Comparison of ENCODE assay signal across 1 cellular context in genomic region chr15:93060336-93061248, GRCh38.
TF ChIP-seq lines count a peak whose summit lies in the region.

No MANE protein-coding gene starts in this region.

TF ChIP-seq in WTC11, 78 proteins besides CTCF, POLR2A, EP300 and RAD21 (continued from another document):
- TF ChIP-seq, protein P1, sequence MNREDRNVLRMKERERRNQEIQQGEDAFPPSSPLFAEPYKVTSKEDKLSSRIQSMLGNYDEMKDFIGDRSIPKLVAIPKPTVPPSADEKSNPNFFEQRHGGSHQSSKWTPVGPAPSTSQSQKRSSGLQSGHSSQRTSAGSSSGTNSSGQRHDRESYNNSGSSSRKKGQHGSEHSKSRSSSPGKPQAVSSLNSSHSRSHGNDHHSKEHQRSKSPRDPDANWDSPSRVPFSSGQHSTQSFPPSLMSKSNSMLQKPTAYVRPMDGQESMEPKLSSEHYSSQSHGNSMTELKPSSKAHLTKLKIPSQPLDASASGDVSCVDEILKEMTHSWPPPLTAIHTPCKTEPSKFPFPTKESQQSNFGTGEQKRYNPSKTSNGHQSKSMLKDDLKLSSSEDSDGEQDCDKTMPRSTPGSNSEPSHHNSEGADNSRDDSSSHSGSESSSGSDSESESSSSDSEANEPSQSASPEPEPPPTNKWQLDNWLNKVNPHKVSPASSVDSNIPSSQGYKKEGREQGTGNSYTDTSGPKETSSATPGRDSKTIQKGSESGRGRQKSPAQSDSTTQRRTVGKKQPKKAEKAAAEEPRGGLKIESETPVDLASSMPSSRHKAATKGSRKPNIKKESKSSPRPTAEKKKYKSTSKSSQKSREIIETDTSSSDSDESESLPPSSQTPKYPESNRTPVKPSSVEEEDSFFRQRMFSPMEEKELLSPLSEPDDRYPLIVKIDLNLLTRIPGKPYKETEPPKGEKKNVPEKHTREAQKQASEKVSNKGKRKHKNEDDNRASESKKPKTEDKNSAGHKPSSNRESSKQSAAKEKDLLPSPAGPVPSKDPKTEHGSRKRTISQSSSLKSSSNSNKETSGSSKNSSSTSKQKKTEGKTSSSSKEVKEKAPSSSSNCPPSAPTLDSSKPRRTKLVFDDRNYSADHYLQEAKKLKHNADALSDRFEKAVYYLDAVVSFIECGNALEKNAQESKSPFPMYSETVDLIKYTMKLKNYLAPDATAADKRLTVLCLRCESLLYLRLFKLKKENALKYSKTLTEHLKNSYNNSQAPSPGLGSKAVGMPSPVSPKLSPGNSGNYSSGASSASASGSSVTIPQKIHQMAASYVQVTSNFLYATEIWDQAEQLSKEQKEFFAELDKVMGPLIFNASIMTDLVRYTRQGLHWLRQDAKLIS (CRISPR knock-in tag; IDR thresholded peaks at IDR 0.05; ENCODE audit: borderline replicate concordance), result no peak
- TF ChIP-seq ETV6 (CRISPR knock-in tag; IDR thresholded peaks at IDR 0.05) (no peak), OVOL2 (CRISPR knock-in tag; IDR thresholded peaks at IDR 0.05; ENCODE audit: borderline replicate concordance) (no peak), ZNF138 (CRISPR knock-in tag; conservative IDR thresholded peaks at IDR 0.05) (no peak), GRHL2 (CRISPR knock-in tag; IDR thresholded peaks at IDR 0.05; ENCODE audit: insufficient replicate concordance, severe bottlenecking) (no peak), GTF2I (CRISPR knock-in tag; conservative IDR thresholded peaks at IDR 0.05) (no peak), MAX (CRISPR knock-in tag; IDR thresholded peaks at IDR 0.05) (no peak), HMGA2 (CRISPR knock-in tag; IDR thresholded peaks at IDR 0.05) (no peak)
- TF ChIP-seq, protein P2, sequence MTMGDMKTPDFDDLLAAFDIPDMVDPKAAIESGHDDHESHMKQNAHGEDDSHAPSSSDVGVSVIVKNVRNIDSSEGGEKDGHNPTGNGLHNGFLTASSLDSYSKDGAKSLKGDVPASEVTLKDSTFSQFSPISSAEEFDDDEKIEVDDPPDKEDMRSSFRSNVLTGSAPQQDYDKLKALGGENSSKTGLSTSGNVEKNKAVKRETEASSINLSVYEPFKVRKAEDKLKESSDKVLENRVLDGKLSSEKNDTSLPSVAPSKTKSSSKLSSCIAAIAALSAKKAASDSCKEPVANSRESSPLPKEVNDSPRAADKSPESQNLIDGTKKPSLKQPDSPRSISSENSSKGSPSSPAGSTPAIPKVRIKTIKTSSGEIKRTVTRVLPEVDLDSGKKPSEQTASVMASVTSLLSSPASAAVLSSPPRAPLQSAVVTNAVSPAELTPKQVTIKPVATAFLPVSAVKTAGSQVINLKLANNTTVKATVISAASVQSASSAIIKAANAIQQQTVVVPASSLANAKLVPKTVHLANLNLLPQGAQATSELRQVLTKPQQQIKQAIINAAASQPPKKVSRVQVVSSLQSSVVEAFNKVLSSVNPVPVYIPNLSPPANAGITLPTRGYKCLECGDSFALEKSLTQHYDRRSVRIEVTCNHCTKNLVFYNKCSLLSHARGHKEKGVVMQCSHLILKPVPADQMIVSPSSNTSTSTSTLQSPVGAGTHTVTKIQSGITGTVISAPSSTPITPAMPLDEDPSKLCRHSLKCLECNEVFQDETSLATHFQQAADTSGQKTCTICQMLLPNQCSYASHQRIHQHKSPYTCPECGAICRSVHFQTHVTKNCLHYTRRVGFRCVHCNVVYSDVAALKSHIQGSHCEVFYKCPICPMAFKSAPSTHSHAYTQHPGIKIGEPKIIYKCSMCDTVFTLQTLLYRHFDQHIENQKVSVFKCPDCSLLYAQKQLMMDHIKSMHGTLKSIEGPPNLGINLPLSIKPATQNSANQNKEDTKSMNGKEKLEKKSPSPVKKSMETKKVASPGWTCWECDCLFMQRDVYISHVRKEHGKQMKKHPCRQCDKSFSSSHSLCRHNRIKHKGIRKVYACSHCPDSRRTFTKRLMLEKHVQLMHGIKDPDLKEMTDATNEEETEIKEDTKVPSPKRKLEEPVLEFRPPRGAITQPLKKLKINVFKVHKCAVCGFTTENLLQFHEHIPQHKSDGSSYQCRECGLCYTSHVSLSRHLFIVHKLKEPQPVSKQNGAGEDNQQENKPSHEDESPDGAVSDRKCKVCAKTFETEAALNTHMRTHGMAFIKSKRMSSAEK (CRISPR knock-in tag; IDR thresholded peaks at IDR 0.05; ENCODE audit: borderline replicate concordance), result no peak
